16 cellular contexts compared by ENCODE assay signal in the genomic region with DNA sequence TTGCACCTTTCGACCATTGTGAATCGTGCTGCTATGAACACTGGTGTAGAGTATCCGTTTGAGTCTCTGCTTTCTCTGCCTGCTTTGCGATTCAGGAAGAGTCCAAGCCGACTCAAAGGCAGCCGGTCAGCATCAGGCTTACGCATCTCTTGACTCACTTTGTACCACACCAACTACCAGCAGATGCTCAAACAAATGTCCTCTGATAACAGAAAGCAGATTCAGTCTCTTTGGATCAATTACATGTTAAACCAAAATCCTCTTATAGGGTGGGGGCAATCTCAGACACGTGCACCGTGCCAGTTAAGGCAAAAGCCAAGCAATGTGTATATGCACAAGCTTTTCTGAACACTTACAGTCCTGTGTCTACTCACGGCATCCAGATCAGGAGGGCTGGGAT.
DNase-seq lines count a peak whose midpoint lies in the region; ATAC-seq, FAIRE-seq and TF ChIP-seq lines count a peak whose summit lies in the region.
"Had no signal": no experiment of that assay in that cellular context is flagged by ENCODE, and none has a peak within 500 bp of the region (broad histone marks: within the 10 kb centered on the region; RNA-seq: fewer than 3 reads in every experiment).

No MANE protein-coding gene starts in this region.

- H3K9me3 Mint-ChIP-seq in activated naive CD8-positive, alpha-beta T cell treated with anti-CD3 and anti-CD28 coated beads for 36 hours, result no peaks in the 10 kb centered on the region
- no peaks in the 10 kb centered on the region for H3K9me3 Mint-ChIP-seq in mesothelial cell of epicardium
- H3K9me3 Mint-ChIP-seq: nephron had no signal

- H3K4me3 Mint-ChIP-seq in activated naive CD8-positive, alpha-beta T cell treated with anti-CD3 and anti-CD28 coated beads for 36 hours, result no peak overlapping the region
- no peak overlapping the region for H3K4me3 Mint-ChIP-seq in mesothelial cell of epicardium
- H3K4me3 Mint-ChIP-seq: activated CD4-positive, alpha-beta T cell treated with anti-CD3 and anti-CD28 coated beads for 36 hours; nephron had no signal

- no peak overlapping the region for H3K4me3 ChIP-seq in bronchial epithelial cell (ENCODE audit: low read depth, low read length)
- H3K4me3 ChIP-seq: SJSA1 had no signal

- H3K36me3 Mint-ChIP-seq in activated naive CD8-positive, alpha-beta T cell treated with anti-CD3 and anti-CD28 coated beads for 36 hours, result no peaks in the 10 kb centered on the region
- no peaks in the 10 kb centered on the region for H3K36me3 Mint-ChIP-seq in mesothelial cell of epicardium

- H3K27ac Mint-ChIP-seq in activated naive CD8-positive, alpha-beta T cell treated with anti-CD3 and anti-CD28 coated beads for 36 hours, result no peak overlapping the region
- no peak overlapping the region for H3K27ac Mint-ChIP-seq in mesothelial cell of epicardium
- H3K27ac Mint-ChIP-seq: activated CD4-positive, alpha-beta T cell treated with anti-CD3 and anti-CD28 coated beads for 36 hours; nephron had no signal

- FAIRE-seq in bronchial epithelial cell (lab: Jason Lieb, UNC), result peak; percentile 43

- H3K27me3 Mint-ChIP-seq in activated naive CD8-positive, alpha-beta T cell treated with anti-CD3 and anti-CD28 coated beads for 36 hours, result no peaks in the 10 kb centered on the region
- H3K27me3 Mint-ChIP-seq in mesothelial cell of epicardium (ENCODE audit: low read depth), result no peaks in the 10 kb centered on the region
- H3K27me3 Mint-ChIP-seq: activated CD4-positive, alpha-beta T cell treated with anti-CD3 and anti-CD28 coated beads for 36 hours had no signal

- peaks cover 11% of the 10 kb centered on the region for H3K4me1 Mint-ChIP-seq in activated naive CD8-positive, alpha-beta T cell treated with anti-CD3 and anti-CD28 coated beads for 36 hours
- H3K4me1 Mint-ChIP-seq in mesothelial cell of epicardium, result peaks cover 21% of the 10 kb centered on the region
- H3K4me1 Mint-ChIP-seq: nephron had no signal

- no peaks in the 10 kb centered on the region for H3K27me3 ChIP-seq in bronchial epithelial cell (ENCODE audit: control insufficient read depth, insufficient read depth, low read length)
- H3K27me3 ChIP-seq: SJSA1 had no signal

- DNase-seq in bronchial epithelial cell (ENCODE audit: low read depth) (no peak), NCI-H187 (lab: John Stamatoyannopoulos, UW) (no peak), GM20000 (ENCODE audit: low spot score) (no peak), mesothelial cell of epicardium (ENCODE audit: low spot score in 2 of 2, unreplicated experiment in 2 of 2) (no peak)
- no peak for DNase-seq in activated naive CD8-positive, alpha-beta T cell treated with anti-CD3 and anti-CD28 coated beads for 36 hours
- DNase-seq: activated CD4-positive, alpha-beta T cell treated with anti-CD3 and anti-CD28 coated beads for 36 hours; activated gamma-delta T cell treated with Interleukin-2 at 50 U/mL for 16 hours; central memory CD4-positive, alpha-beta T cell; NCI-H1105; NCI-H510A treated with DMSO at 0.1 percent for 48 hours had no signal

- no peaks in the 10 kb centered on the region for H3K36me3 ChIP-seq in bronchial epithelial cell (ENCODE audit: control insufficient read depth, insufficient read depth, low read length)
- H3K36me3 ChIP-seq: SJSA1 had no signal

- TF ChIP-seq CTCF in bronchial epithelial cell (IDR thresholded peaks at IDR 0.05; ENCODE audit: insufficient read depth, low read length, severe bottlenecking) (no peak), GM20000 (IDR thresholded peaks at IDR 0.05; ENCODE audit: extremely low read depth, missing control alignments) (no peak), mesothelial cell of epicardium (IDR thresholded peaks at IDR 0.05; ENCODE audit: unreplicated experiment) (no peak)

- ATAC-seq in GM18498 (IDR thresholded peaks at IDR 0.05; ENCODE audit: unreplicated experiment), result peak; percentile 23
- ATAC-seq in GM19455 (IDR thresholded peaks at IDR 0.05; ENCODE audit: unreplicated experiment), result peak; percentile 12
- ATAC-seq in HG03175 (IDR thresholded peaks at IDR 0.05; ENCODE audit: unreplicated experiment), result peak; percentile 11
- ATAC-seq: HCT116 had no signal
